Comparison of ENCODE assay signal across 23 cellular contexts in genomic region chr1:204370176-204370575, GRCh38.
"Had no signal": no experiment of that assay in that cellular context is flagged by ENCODE, and none has a peak within 500 bp of the region (broad histone marks: within the 10 kb centered on the region; RNA-seq: fewer than 3 reads in every experiment).

No MANE protein-coding gene starts in this region.

- DNase-seq: effector memory CD8-positive, alpha-beta T cell; gastrocnemius medialis; glutamatergic neuron; kidney; left colon; left ventricle myocardium superior; mesendoderm; naive B cell; spleen; stimulated activated CD4-positive, alpha-beta T cell treated with anti-CD3 and anti-CD28 coated beads, Interleukin-15, amount 100 ng/mL, for 24 hours; stimulated activated CD4-positive, alpha-beta T cell treated with anti-CD3 and anti-CD28 coated beads, Interleukin-1b, Interleukin-23, amount 100 ng/mL, for 48 hours; stimulated activated CD4-positive, alpha-beta T cell treated with anti-CD3 and anti-CD28 coated beads, Interleukin-4, amount 100 ng/mL, for 24 hours; stimulated activated naive B cell treated with anti-CD40 and anti-IgM and Interleukin-4, amounts not matched to agents 10 μg/mL and 1 μg/mL and 100 μg/mL, for 72 hours; stimulated activated naive CD8-positive, alpha-beta T cell treated with anti-CD3 and anti-CD28 coated beads, Interleukin-15, amount 100 ng/mL, for 72 hours; tibial artery; upper lobe of left lung; uterus had no signal

- H3K27ac ChIP-seq: epithelial cell of prostate, esophagus muscularis mucosa, gastrocnemius medialis, neutrophil, spleen, suprapubic skin, tibial artery, upper lobe of left lung, uterus had no signal

- H3K27me3 ChIP-seq: upper lobe of left lung, uterus had no signal

- H3K36me3 ChIP-seq: esophagus muscularis mucosa, gastrocnemius medialis, neutrophil, spleen, suprapubic skin, tibial artery, upper lobe of left lung, uterus had no signal

- H3K9me3 ChIP-seq: esophagus muscularis mucosa, gastrocnemius medialis, neutrophil, spleen, suprapubic skin, tibial artery, upper lobe of left lung, uterus had no signal

- ATAC-seq: effector memory CD8-positive, alpha-beta T cell; gastrocnemius medialis; left colon; left ventricle myocardium superior; sciatic nerve; stimulated activated naive B cell treated with anti-CD40 and anti-IgM and Interleukin-4, amounts not matched to agents 10 μg/mL and 1 μg/mL and 100 μg/mL, for 72 hours; stimulated activated naive CD8-positive, alpha-beta T cell treated with anti-CD3 and anti-CD28 coated beads, Interleukin-15, amount 100 ng/mL, for 72 hours had no signal

- H3K4me3 ChIP-seq: esophagus muscularis mucosa, gastrocnemius medialis, lung, spleen, suprapubic skin, tibial artery, upper lobe of left lung, uterus had no signal
